ENCODE assay signal across 13 cellular contexts in genomic region chr22:35834080-35834479, GRCh38.
DNase-seq lines count a peak whose midpoint lies in the region; ATAC-seq and TF ChIP-seq lines count a peak whose summit lies in the region.
"Had no signal": no experiment of that assay in that cellular context is flagged by ENCODE, and none has a peak within 500 bp of the region (broad histone marks: within the 10 kb centered on the region; RNA-seq: fewer than 3 reads in every experiment).

No MANE protein-coding gene starts in this region.

- peaks cover 18% of the 10 kb centered on the region for H3K27me3 Mint-ChIP-seq in activated T-cell treated with anti-CD3 and anti-CD28 coated beads, Interleukin-2, amount 50 U/mL, for 72 hours (ENCODE audit: low read depth)
- H3K27me3 Mint-ChIP-seq in activated T-cell treated with anti-CD3 and anti-CD28 coated beads, Interleukin-2, amount 50 U/mL, for 4 hours (ENCODE audit: low read depth), result peaks cover 12% of the 10 kb centered on the region
- H3K27me3 Mint-ChIP-seq in type B pancreatic cell, result no peaks in the 10 kb centered on the region

- H3K4me2 ChIP-seq in hepatocyte, result peak overlapping the region; percentile 79

- TF ChIP-seq CTCF in hepatocyte (IDR thresholded peaks at IDR 0.05; ENCODE audit: poor library complexity) (no peak), type B pancreatic cell (conservative IDR thresholded peaks at IDR 0.05) (no peak)

- DNase-seq in activated T-cell treated with anti-CD3 and anti-CD28 coated beads, Interleukin-2, amount 50 U/mL, for 72 hours, result no peak
- no peak for DNase-seq in activated T-cell treated with anti-CD3 and anti-CD28 coated beads, Interleukin-2, amount 50 U/mL, for 4 hours
- DNase-seq in amniotic epithelial cell (ENCODE audit: low read depth) (peak; percentile 43), hepatocyte (ENCODE audit: low spot score) (no peak), type B pancreatic cell (ENCODE audit: extremely low spot score, unreplicated experiment) (no peak), NAMALWA (ENCODE audit: low spot score) (no peak), NCI-H1048 (lab: John Stamatoyannopoulos, UW) (no peak)
- DNase-seq: activated T-cell treated with anti-CD3 and anti-CD28 coated beads, Interleukin-2, amount 50 U/mL, for 1 hour; DND-41; tibial artery had no signal

- ATAC-seq in activated T-cell treated with anti-CD3 and anti-CD28 coated beads, Interleukin-2, amount 50 U/mL, for 72 hours (replicated peaks in 1 of 2), result no peak
- ATAC-seq in activated T-cell treated with anti-CD3 and anti-CD28 coated beads, Interleukin-2, amount 50 U/mL, for 4 hours, result no peak
- ATAC-seq in GM21390 (IDR thresholded peaks at IDR 0.05; ENCODE audit: unreplicated experiment), result no peak
- ATAC-seq: HCT116 had no signal

- WGBS in hepatocyte (ENCODE audit: low lambda C conversion rate, missing lambda C conversion rate), result 44% methylated on average over 4 of the region's 4 CpGs

- no peaks in the 10 kb centered on the region for H3K9me3 Mint-ChIP-seq in activated T-cell treated with anti-CD3 and anti-CD28 coated beads, Interleukin-2, amount 50 U/mL, for 72 hours
- no peaks in the 10 kb centered on the region for H3K9me3 Mint-ChIP-seq in activated T-cell treated with anti-CD3 and anti-CD28 coated beads, Interleukin-2, amount 50 U/mL, for 4 hours
- no peaks in the 10 kb centered on the region for H3K9me3 Mint-ChIP-seq in type B pancreatic cell

- no peaks in the 10 kb centered on the region for H3K36me3 Mint-ChIP-seq in activated T-cell treated with anti-CD3 and anti-CD28 coated beads, Interleukin-2, amount 50 U/mL, for 72 hours (ENCODE audit: insufficient read depth in 2 of 2)
- no peaks in the 10 kb centered on the region for H3K36me3 Mint-ChIP-seq in activated T-cell treated with anti-CD3 and anti-CD28 coated beads, Interleukin-2, amount 50 U/mL, for 4 hours (ENCODE audit: insufficient read depth)
- H3K36me3 Mint-ChIP-seq in type B pancreatic cell, result peaks cover 7% of the 10 kb centered on the region

- H3K27ac Mint-ChIP-seq in activated T-cell treated with anti-CD3 and anti-CD28 coated beads, Interleukin-2, amount 50 U/mL, for 72 hours, result peak overlapping the region; percentile 22
- H3K27ac Mint-ChIP-seq in type B pancreatic cell, result no peak overlapping the region

- no peaks in the 10 kb centered on the region for H3K9me3 ChIP-seq in hepatocyte (ENCODE audit: low read depth)
- H3K9me3 ChIP-seq: tibial artery had no signal

- no peak overlapping the region for H3K4me3 ChIP-seq in hepatocyte
- H3K4me3 ChIP-seq: skin epidermis, tibial artery had no signal

- no peaks in the 10 kb centered on the region for H3K36me3 ChIP-seq in hepatocyte (replicated peaks; ENCODE audit: insufficient read depth, low read depth)
- H3K36me3 ChIP-seq: tibial artery had no signal

- H3K9me2 ChIP-seq in hepatocyte (replicated peaks; ENCODE audit: insufficient read depth), result no peaks in the 10 kb centered on the region

- peaks cover 55% of the 10 kb centered on the region for H4K20me1 ChIP-seq in hepatocyte (ENCODE audit: insufficient read depth, poor library complexity, severe bottlenecking)

- H3K79me2 ChIP-seq in hepatocyte, result peaks cover 91% of the 10 kb centered on the region

- no peak overlapping the region for H2AFZ ChIP-seq in hepatocyte

- no peak overlapping the region for H3K4me3 Mint-ChIP-seq in activated T-cell treated with anti-CD3 and anti-CD28 coated beads, Interleukin-2, amount 50 U/mL, for 72 hours
- H3K4me3 Mint-ChIP-seq in activated T-cell treated with anti-CD3 and anti-CD28 coated beads, Interleukin-2, amount 50 U/mL, for 4 hours, result no peak overlapping the region
- peak overlapping the region; percentile 90 for H3K4me3 Mint-ChIP-seq in type B pancreatic cell

- H3K4me1 Mint-ChIP-seq in activated T-cell treated with anti-CD3 and anti-CD28 coated beads, Interleukin-2, amount 50 U/mL, for 72 hours (ENCODE audit: low read depth), result peaks cover 20% of the 10 kb centered on the region
- H3K4me1 Mint-ChIP-seq in activated T-cell treated with anti-CD3 and anti-CD28 coated beads, Interleukin-2, amount 50 U/mL, for 4 hours (ENCODE audit: low read depth), result peaks cover 13% of the 10 kb centered on the region
- peaks cover 53% of the 10 kb centered on the region for H3K4me1 Mint-ChIP-seq in type B pancreatic cell (ENCODE audit: unreplicated experiment)

- H3K27me3 ChIP-seq in hepatocyte, result no peaks in the 10 kb centered on the region
- H3K27me3 ChIP-seq: tibial artery had no signal

- peaks cover 32% of the 10 kb centered on the region for H3K4me1 ChIP-seq in hepatocyte (ENCODE audit: insufficient read depth)

- H3K27ac ChIP-seq in hepatocyte, result peak overlapping the region; percentile 90
